In the genomic region with DNA sequence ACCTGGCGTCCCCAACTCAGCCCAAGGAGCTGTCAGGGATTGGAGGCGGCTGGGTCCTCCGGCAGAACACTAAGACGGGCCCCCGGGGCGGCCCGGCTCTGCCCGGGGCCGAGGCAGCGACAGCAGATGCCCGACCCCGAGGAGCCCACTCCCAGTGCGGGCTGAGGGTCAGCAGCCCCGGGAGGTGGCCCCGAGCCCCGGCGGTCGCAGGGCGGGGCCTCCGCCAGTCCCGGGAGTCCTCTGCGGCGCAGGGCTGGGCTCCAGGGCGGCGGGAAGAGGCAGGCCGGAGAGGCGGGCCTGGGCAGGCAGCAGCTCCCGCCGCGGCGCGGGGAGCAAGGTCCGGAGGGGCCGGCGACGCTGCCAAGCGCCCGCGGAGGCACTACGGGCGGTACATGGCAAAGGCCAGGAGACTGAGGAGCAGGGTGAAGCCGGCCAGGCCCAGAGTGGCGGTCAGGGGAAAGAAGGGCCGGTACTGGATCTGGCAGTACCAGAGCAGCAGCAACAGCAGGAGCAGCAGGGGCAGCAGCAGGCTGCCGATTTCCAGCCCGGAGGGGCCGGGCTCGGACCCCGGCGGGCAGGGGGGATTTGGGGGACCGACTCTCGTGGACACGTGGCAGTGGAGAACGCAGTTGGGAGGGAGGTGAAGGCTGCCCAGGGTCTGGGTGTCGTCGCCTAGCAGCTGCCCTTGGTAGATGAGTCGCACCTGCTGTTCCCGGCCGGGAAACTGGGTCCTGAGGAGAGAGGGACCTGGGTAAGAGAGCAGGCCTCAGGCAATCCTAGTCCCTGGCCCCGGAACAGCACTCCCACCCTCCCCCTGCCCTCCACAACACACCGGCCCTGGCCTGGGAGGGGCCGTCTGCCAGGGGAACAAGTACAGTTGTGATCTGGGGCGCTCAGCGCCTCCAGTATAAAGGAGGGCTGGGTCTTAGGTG, we compare ENCODE assay signal across 1 cellular context.
TF ChIP-seq lines count a peak whose summit lies in the region.

No MANE protein-coding gene starts in this region.

TF ChIP-seq in H1, 55 proteins besides CTCF, POLR2A, EP300 and RAD21:
- TF ChIP-seq MAX (IDR thresholded peaks at IDR 0.05): no peak
- TF ChIP-seq SIX5 (IDR thresholded peaks at IDR 0.05; ENCODE audit: low read depth, low read length): no peak
- 0 out of 4 replicates have a peak, but pooled peaks of 1 of the 2 experiments have one; percentile 2 for TF ChIP-seq SIN3A (conservative IDR thresholded peaks at IDR 0.05 in 1 of 2, IDR thresholded peaks at IDR 0.05 in 1 of 2; ENCODE audit: low read depth in 1 of 2, low read length in 2 of 2)
